In genomic region chr17:75124041-75124818, GRCh38 we compare ENCODE assay signal across 7 cellular contexts. TPM values are rescaled to one million over a fixed set of nuclear protein-coding genes. Genes with fewer than 3 reads are reported as not detected.
DNase-seq lines count a peak whose midpoint lies in the region; ATAC-seq and TF ChIP-seq lines count a peak whose summit lies in the region.

No MANE protein-coding gene starts in this region.

- peaks cover 10 to 37% of the 10 kb centered on the region in 2 experiments; a peak in 3 of 4 replicates for H3K79me1 ChIP-seq in IMR-90 (ENCODE audit: low read depth in 1 of 2, low read length in 2 of 2)

- H3K4me1 Mint-ChIP-seq in neural crest cell: peaks cover 11% of the 10 kb centered on the region

- H3K4me3 ChIP-seq in IMR-90 (ENCODE audit: insufficient read depth, low read depth, low read length): no peak overlapping the region
- H3K4me3 ChIP-seq in upper lobe of left lung: no peak overlapping the region

- H2BK120ac ChIP-seq in IMR-90 (ENCODE audit: low read depth, low read length): no peak overlapping the region

- no peak overlapping the region for H4K5ac ChIP-seq in IMR-90 (ENCODE audit: low read depth, low read length)

- dilution Hi-C loops in IMR-90 (cut with HindIII; ENCODE audit: low sequenced_read_pairs, unreplicated experiment): no loop called here

- no peak overlapping the region for H4K8ac ChIP-seq in IMR-90 (ENCODE audit: low read depth in 2 of 2, low read length in 2 of 2)

- CTCF ChIA-PET in IMR-90 (lab: Yijun Ruan, JAX): interaction anchor here (0.9 to 3.6 kb wide), 3 partner anchors 10 to 64 kb away, joined by 4 to 13 read pairs (median 7); no protein-coding TSS in a partner anchor

- peaks cover 18% of the 10 kb centered on the region for H3K9me1 ChIP-seq in IMR-90 (ENCODE audit: insufficient read depth, low read length)

- no peak for TF ChIP-seq RAD21 in IMR-90 (IDR thresholded peaks at IDR 0.05; ENCODE audit: low read length)

- H4K91ac ChIP-seq in IMR-90 (ENCODE audit: insufficient read depth, low read depth, low read length): no peak overlapping the region

- H3K27me3 ChIP-seq in IMR-90 (ENCODE audit: control insufficient read depth, insufficient read depth, low read length) (no peaks in the 10 kb centered on the region), upper lobe of left lung (no peaks in the 10 kb centered on the region)

- no peak overlapping the region for H3K4me2 ChIP-seq in IMR-90 (ENCODE audit: low read depth, low read length)

- H3K18ac ChIP-seq in IMR-90 (ENCODE audit: low read depth, low read length): no peak overlapping the region

- TF ChIP-seq CTCF in IMR-90 (conservative IDR thresholded peaks at IDR 0.05; ENCODE audit: low read depth, low read length) (no peak), neural crest cell (conservative IDR thresholded peaks at IDR 0.05) (no peak), upper lobe of left lung (IDR thresholded peaks at IDR 0.05) (no peak)

- 93% methylated on average over 5 of the region's 19 CpGs; no CpG with 5 or more reads in 1 of the 2 experiments for WGBS in IMR-90 (ENCODE audit: extremely low coverage in 2 of 2, insufficient read length in 1 of 2), 2 experiments
- 65 to 74% methylated on average over 12 to 17 of the region's 19 CpGs for WGBS in upper lobe of left lung, 2 donors

- H3K4ac ChIP-seq in IMR-90 (ENCODE audit: low read depth, low read length): no peak overlapping the region

- intact Hi-C loops in IMR-90 (cut with micrococcal nuclease): no loop called here

- peak overlapping the region; percentile 23 for H3K4me3 Mint-ChIP-seq in neural crest cell

- peaks cover 5% of the 10 kb centered on the region for H4K20me1 ChIP-seq in IMR-90 (ENCODE audit: insufficient read depth, low read length)

- TF ChIP-seq POLR2A in IMR-90 (IDR thresholded peaks at IDR 0.05; ENCODE audit: low read depth, low read length): no peak
- TF ChIP-seq POLR2A in upper lobe of left lung (IDR thresholded peaks at IDR 0.05): peak in 1 of 4 donors; percentile 26

- H3K27me3 Mint-ChIP-seq in neural crest cell (ENCODE audit: low read depth): no peaks in the 10 kb centered on the region

- H3K27ac Mint-ChIP-seq in neural crest cell (ENCODE audit: unreplicated experiment): no peak overlapping the region

- no peak overlapping the region for H2BK20ac ChIP-seq in IMR-90 (ENCODE audit: low read depth, low read length)

- peak overlapping the region; percentile 71 for H2AK9ac ChIP-seq in IMR-90 (replicated peaks; ENCODE audit: low read depth, low read length, poor library complexity)

- no TSS peak for BruUV-seq in IMR-90 (replicated peaks; lab: Mats Ljungman, UMichigan)

- H3K4me1 ChIP-seq in IMR-90 (ENCODE audit: control insufficient read depth, insufficient read depth, low read length) (0 out of 2 replicates have a peak, but pooled peaks cover 2% of the 10 kb centered on the region), upper lobe of left lung (peaks cover 16 to 35% (median 27%) of the 10 kb centered on the region in 4 donors)

- in situ Hi-C loops in IMR-90 (cut with MboI; ENCODE audit: low sequenced_read_pairs): no loop called here

- H3K27ac ChIP-seq in IMR-90 (ENCODE audit: insufficient read depth, low read length) (no peak overlapping the region), upper lobe of left lung (peak overlapping the region; percentile 81 to 95 (median 84))

- H3K9ac ChIP-seq in IMR-90 (ENCODE audit: low read depth, low read length): no peak overlapping the region

- no peaks in the 10 kb centered on the region for H3K36me3 Mint-ChIP-seq in neural crest cell (ENCODE audit: low read depth)

- no peak overlapping the region for H3K23ac ChIP-seq in IMR-90 (ENCODE audit: low read depth, low read length)

- ATAC-seq in IMR-90 (ENCODE audit: low read depth) (0 out of 2 replicates have a peak, but pooled peaks have one; percentile 38), upper lobe of left lung (ENCODE audit: low FRiP score in 2 of 2) (peak; percentile 74 to 89), GM21367 (IDR thresholded peaks at IDR 0.05; ENCODE audit: unreplicated experiment) (no peak), HG03280 (IDR thresholded peaks at IDR 0.05; ENCODE audit: unreplicated experiment) (no peak)

- peaks cover 12% of the 10 kb centered on the region for H3K36me3 ChIP-seq in IMR-90 (ENCODE audit: control insufficient read depth, insufficient read depth, low read length)
- peaks cover 0 to 22% (median 5%) of the 10 kb centered on the region in 4 donors for H3K36me3 ChIP-seq in upper lobe of left lung

- no peak overlapping the region for H2AK5ac ChIP-seq in IMR-90 (ENCODE audit: low read depth, low read length)

- H3K14ac ChIP-seq in IMR-90 (replicated peaks; ENCODE audit: low read depth, low read length): no peak overlapping the region

- H3K9me3 ChIP-seq in IMR-90 (ENCODE audit: control insufficient read depth, insufficient read depth, low read length): no peaks in the 10 kb centered on the region
- no peaks in the 10 kb centered on the region for H3K9me3 ChIP-seq in upper lobe of left lung

- H3K9me3 Mint-ChIP-seq in neural crest cell: no peaks in the 10 kb centered on the region

- TF ChIP-seq EP300 in upper lobe of left lung (IDR thresholded peaks at IDR 0.05): peak in 2 of 4 donors; percentile 71 to 84

- H2BK15ac ChIP-seq in IMR-90 (ENCODE audit: low read depth, low read length): no peak overlapping the region

- peak overlapping the region; percentile 3 for H2AFZ ChIP-seq in IMR-90 (replicated peaks; ENCODE audit: low read length, poor library complexity)

- no peak overlapping the region for H3K56ac ChIP-seq in IMR-90 (ENCODE audit: extremely low read depth, insufficient read depth, low read length)

- H2BK5ac ChIP-seq in IMR-90 (ENCODE audit: low read depth, low read length, poor library complexity, severe bottlenecking): no peak overlapping the region

- POLR2A ChIA-PET in IMR-90 (lab: Charles Lee; ENCODE audit: unreplicated experiment): no interaction called here

- DNase-seq in IMR-90 (peak; percentile 18), neural crest cell (ENCODE audit: low read depth, low spot score) (no peak), upper lobe of left lung (peak; percentile 70 to 88)
- DNase-seq in activated CD4-positive, CD25-positive, alpha-beta regulatory T cell treated with anti-CD3 and anti-CD28 coated beads, Interleukin-2, amount 50 U/mL, for 72 hours: peak; percentile 70
- DNase-seq in effector CD4-positive, alpha-beta T cell: peak; percentile 44

TF ChIP-seq in IMR-90, 13 proteins besides CTCF, POLR2A, EP300 and RAD21 (continues in another document):
- TF ChIP-seq USF2 (IDR thresholded peaks at IDR 0.05; ENCODE audit: low read depth, low read length) (no peak), BHLHE40 (IDR thresholded peaks at IDR 0.05; ENCODE audit: low read depth, low read length) (no peak), CEBPB (IDR thresholded peaks at IDR 0.05; ENCODE audit: low read depth, low read length) (no peak), MXI1 (IDR thresholded peaks at IDR 0.05; ENCODE audit: borderline replicate concordance, low read depth, low read length) (no peak), ELK1 (IDR thresholded peaks at IDR 0.05; ENCODE audit: borderline replicate concordance, low read depth, low read length) (no peak)

RNA-seq across cellular contexts. Expression of gene NT5C, which starts 7.3 kb away (rescaled TPM):
- total RNA-seq in IMR-90 (2012; rRNA removed) (23.1 and 24.0 TPM in 2 replicates), neural crest cell (68.0 and 70.2 TPM in 2 replicates), upper lobe of left lung (100 to 1,000 TPM in 2 of 6 donors, 10 to 100 TPM in 4; 46.4 to 113 (median 76.6) TPM)
- polyA plus RNA-seq in IMR-90 (2012; rRNA removed): 44.6 and 62.1 TPM in 2 replicates
- 36.7 and 49.9 TPM in 2 replicates for polyA plus RNA-seq in IMR-90 (2012; cell fraction: cytosol; rRNA removed)
- 78.2 and 163 TPM in 2 replicates for polyA plus RNA-seq in IMR-90 (2012; cell fraction: nucleus; rRNA removed; ENCODE audit: low replicate concordance)

RNA-seq across cellular contexts. Expression of gene ARMC7, which starts 14.5 kb away (rescaled TPM):
- total RNA-seq in IMR-90 (2012; rRNA removed) (1.7 and 1.8 TPM in 2 replicates), neural crest cell (15.6 and 15.8 TPM in 2 replicates), upper lobe of left lung (10 to 100 TPM in 5 of 6 donors, 1 to 10 TPM in 1; 7.3 to 29.5 (median 16.6) TPM)
- polyA plus RNA-seq in IMR-90 (2012; rRNA removed): 6.9 and 7.3 TPM in 2 replicates
- polyA plus RNA-seq in IMR-90 (2012; cell fraction: cytosol; rRNA removed): 7.1 and 7.3 TPM in 2 replicates
- polyA plus RNA-seq in IMR-90 (2012; cell fraction: nucleus; rRNA removed; ENCODE audit: low replicate concordance): 4.8 and 7.7 TPM in 2 replicates

RNA-seq across cellular contexts. Expression of gene JPT1, which starts 30.1 kb away (rescaled TPM):
- total RNA-seq in IMR-90 (2012; rRNA removed): 118 and 127 TPM in 2 replicates
- polyA plus RNA-seq in IMR-90 (2012; rRNA removed): 236 and 272 TPM in 2 replicates
- 333 and 450 TPM in 2 replicates for polyA plus RNA-seq in IMR-90 (2012; cell fraction: cytosol; rRNA removed)
- polyA plus RNA-seq in IMR-90 (2012; cell fraction: nucleus; rRNA removed; ENCODE audit: low replicate concordance): 92.9 and 111 TPM in 2 replicates
- total RNA-seq in neural crest cell: 319 and 334 TPM in 2 replicates
- 100 to 1,000 TPM in 1 of 6 donors, 10 to 100 TPM in 5; 44.0 to 118 (median 70.1) TPM for total RNA-seq in upper lobe of left lung

RNA-seq across cellular contexts. Expression of gene SLC16A5, which starts 36.5 kb away (rescaled TPM):
- 1.1 and 1.8 TPM in 2 replicates for total RNA-seq in IMR-90 (2012; rRNA removed)
- 5.9 and 7.1 TPM in 2 replicates for polyA plus RNA-seq in IMR-90 (2012; rRNA removed)
- 1.9 and 9.5 TPM in 2 replicates for polyA plus RNA-seq in IMR-90 (2012; cell fraction: cytosol; rRNA removed)
- polyA plus RNA-seq in IMR-90 (2012; cell fraction: nucleus; rRNA removed; ENCODE audit: low replicate concordance): 19.4 and 39.3 TPM in 2 replicates
- 6.0 and 7.3 TPM in 2 replicates for total RNA-seq in neural crest cell
- total RNA-seq in upper lobe of left lung: 100 to 1,000 TPM in 4 of 6 donors, 10 to 100 TPM in 2; 40.6 to 234 (median 123) TPM

RNA-seq across cellular contexts. Expression of gene SUMO2, which starts 58.5 kb away (rescaled TPM):
- total RNA-seq in IMR-90 (2012; rRNA removed) (71.3 and 133 TPM in 2 replicates), neural crest cell (773 and 776 TPM in 2 replicates), upper lobe of left lung (100 to 1,000 TPM in 2 of 6 donors, 10 to 100 TPM in 4; 19.9 to 343 (median 64.9) TPM)
- polyA plus RNA-seq in IMR-90 (2012; rRNA removed): 75.5 and 83.7 TPM in 2 replicates
- polyA plus RNA-seq in IMR-90 (2012; cell fraction: cytosol; rRNA removed): 40.3 and 59.1 TPM in 2 replicates
- 7.6 and 30.4 TPM in 2 replicates for polyA plus RNA-seq in IMR-90 (2012; cell fraction: nucleus; rRNA removed; ENCODE audit: low replicate concordance)

Comparison
In these comparisons a context has a peak if more than half of its experiments do, and no peak if none do; other contexts are left out.
1. ATAC-seq: peak in IMR-90 (single experiment) and upper lobe of left lung (2 of 2); none in GM21367 (single experiment) and HG03280 (single experiment).